In the genomic region with DNA sequence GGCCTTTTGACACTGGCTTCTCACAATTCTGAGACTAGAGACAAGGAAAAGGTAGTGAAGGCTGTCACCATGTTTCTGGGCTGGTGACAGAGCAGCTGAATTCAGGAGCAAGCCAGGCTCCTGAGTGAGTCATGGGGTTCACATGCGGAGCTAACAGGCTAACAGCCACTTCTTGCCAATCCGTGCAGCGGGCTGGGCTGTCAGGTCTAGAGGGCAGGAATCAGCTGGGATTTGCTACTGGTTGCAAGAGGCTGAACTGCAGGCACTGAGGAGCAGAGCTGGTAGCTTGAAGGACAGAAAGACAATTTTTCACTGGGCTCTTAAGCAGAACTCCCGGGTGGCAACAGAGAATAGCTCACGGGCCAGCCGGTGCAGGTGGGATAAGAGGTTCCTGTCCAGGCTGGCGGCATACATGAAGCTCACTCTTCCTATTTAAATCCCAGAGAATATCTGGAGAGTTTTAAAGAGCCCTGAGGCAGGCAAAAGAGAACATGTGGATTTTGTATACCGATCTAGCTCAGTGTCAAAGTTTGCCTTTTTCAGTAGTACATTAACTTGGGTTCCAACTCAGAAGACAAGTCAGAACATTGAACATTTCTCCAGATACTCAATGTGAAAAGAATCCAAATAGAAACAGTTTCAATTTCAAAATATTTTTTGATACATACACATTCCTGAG, we compare ENCODE assay signal across 11 cellular contexts. TPM values are rescaled to one million over a fixed set of nuclear protein-coding genes. Genes with fewer than 3 reads are reported as not detected.
A peak's percentile ranks its signal among the peaks of the same experiment; 100 is the strongest.
DNase-seq lines count a peak whose midpoint lies in the region; ATAC-seq and TF ChIP-seq lines count a peak whose summit lies in the region.
"Had no signal": no experiment of that assay in that cellular context is flagged by ENCODE, and none has a peak within 500 bp of the region (broad histone marks: within the 10 kb centered on the region; RNA-seq: fewer than 3 reads in every experiment).

No MANE protein-coding gene starts in this region.

- intact Hi-C loops in CD8-positive, alpha-beta T cell (cut with DNase I, micrococcal nuclease): no loop called here
- intact Hi-C loops in activated CD4-positive, alpha-beta T cell treated with anti-CD3 and anti-CD28 coated beads for 36 hours (cut with DNase I, micrococcal nuclease): loop anchor here in 1 of 2 experiments (10.0 kb wide), 1 partner anchor 1302 kb away; no protein-coding TSS in a partner anchor

- H3K9me3 Mint-ChIP-seq in endodermal cell: no peaks in the 10 kb centered on the region
- no peaks in the 10 kb centered on the region for H3K9me3 Mint-ChIP-seq in CD8-positive, alpha-beta T cell
- H3K9me3 Mint-ChIP-seq in activated CD4-positive, alpha-beta T cell treated with anti-CD3 and anti-CD28 coated beads for 36 hours (ENCODE audit: low read depth): no peaks in the 10 kb centered on the region
- H3K9me3 Mint-ChIP-seq: activated naive CD8-positive, alpha-beta T cell treated with anti-CD3 and anti-CD28 coated beads for 36 hours; stimulated activated naive B cell treated with anti-CD40 and anti-IgM and Interleukin-4, amounts not matched to agents 10 μg/mL and 1 μg/mL and 100 μg/mL, for 72 hours had no signal

- no peak overlapping the region for H3K27ac Mint-ChIP-seq in endodermal cell
- H3K27ac Mint-ChIP-seq in CD8-positive, alpha-beta T cell: no peak overlapping the region
- no peak overlapping the region for H3K27ac Mint-ChIP-seq in activated CD4-positive, alpha-beta T cell treated with anti-CD3 and anti-CD28 coated beads for 36 hours
- H3K27ac Mint-ChIP-seq: activated naive CD8-positive, alpha-beta T cell treated with anti-CD3 and anti-CD28 coated beads for 36 hours; stimulated activated naive B cell treated with anti-CD40 and anti-IgM and Interleukin-4, amounts not matched to agents 10 μg/mL and 1 μg/mL and 100 μg/mL, for 72 hours had no signal

- peak; percentile 62 to 76 for TF ChIP-seq RAD21 in liver (IDR thresholded peaks at IDR 0.05)

- H3K9ac ChIP-seq in endodermal cell (ENCODE audit: extremely low read depth, low read length, poor library complexity, severe bottlenecking) (no peak overlapping the region), liver (ENCODE audit: low read depth in 1 of 2, low read length in 2 of 2) (peak overlapping the region in 1 of 2 donors; percentile 46)

- no peak overlapping the region for H3K4me3 ChIP-seq in endodermal cell (ENCODE audit: low read length)
- H3K4me3 ChIP-seq in liver (ENCODE audit: low read depth in 1 of 3, low read length in 3 of 3): peak overlapping the region; percentile 46 to 74 (median 66)
- peak overlapping the region in 1 of 4 donors; percentile 25 for H3K4me3 ChIP-seq in tibial nerve
- no peak overlapping the region for H3K4me3 ChIP-seq in CD8-positive, alpha-beta T cell (ENCODE audit: low read depth, low read length)
- H3K4me3 ChIP-seq: SJCRH30 had no signal

- DNase-seq in NCI-H460 (ENCODE audit: extremely low read depth, low read depth) (peak; percentile 44), endodermal cell (peak; percentile 83), tibial nerve (ENCODE audit: low spot score in 2 of 2) (peak; percentile 25 to 49), NCI-H1694 treated with DMSO at 0.1 percent for 48 hours (lab: John Stamatoyannopoulos, UW) (no peak)
- DNase-seq in CD8-positive, alpha-beta T cell: no peak
- no peak for DNase-seq in activated CD4-positive, alpha-beta T cell treated with anti-CD3 and anti-CD28 coated beads for 36 hours
- DNase-seq: activated naive CD8-positive, alpha-beta T cell treated with anti-CD3 and anti-CD28 coated beads for 36 hours; stimulated activated naive B cell treated with anti-CD40 and anti-IgM and Interleukin-4, amounts not matched to agents 10 μg/mL and 1 μg/mL and 100 μg/mL, for 72 hours had no signal

- no peak for ATAC-seq in GM19463 (IDR thresholded peaks at IDR 0.05; ENCODE audit: unreplicated experiment)
- ATAC-seq in CD8-positive, alpha-beta T cell: no peak
- no peak for ATAC-seq in activated CD4-positive, alpha-beta T cell treated with anti-CD3 and anti-CD28 coated beads for 36 hours
- ATAC-seq: stimulated activated naive B cell treated with anti-CD40 and anti-IgM and Interleukin-4, amounts not matched to agents 10 μg/mL and 1 μg/mL and 100 μg/mL, for 72 hours had no signal

- peaks cover 74% of the 10 kb centered on the region for H3K27me3 ChIP-seq in endodermal cell (ENCODE audit: control insufficient read depth, insufficient read depth, low read length, poor library complexity, severe bottlenecking)
- no peaks in the 10 kb centered on the region for H3K27me3 ChIP-seq in liver (ENCODE audit: control insufficient read depth in 4 of 4, insufficient read depth in 4 of 4, low read length in 3 of 4)
- H3K27me3 ChIP-seq in tibial nerve: no peaks in the 10 kb centered on the region
- no peaks in the 10 kb centered on the region for H3K27me3 ChIP-seq in CD8-positive, alpha-beta T cell (ENCODE audit: insufficient read depth, low read length)

- TF ChIP-seq CTCF in endodermal cell (conservative IDR thresholded peaks at IDR 0.05) (no peak), liver (IDR thresholded peaks at IDR 0.05; ENCODE audit: low read depth, low read length, missing input control) (peak; percentile 15), tibial nerve (IDR thresholded peaks at IDR 0.05) (no peak)
- no peak for TF ChIP-seq CTCF in CD8-positive, alpha-beta T cell (IDR thresholded peaks at IDR 0.05)

- 73 to 75% methylated on average over 3 to 8 of the region's 8 CpGs for WGBS in endodermal cell (ENCODE audit: insufficient coverage in 1 of 2, insufficient read length in 1 of 2), 2 experiments
- 29% methylated on average over 8 of the region's 8 CpGs for WGBS in liver
- 51 to 55% methylated on average over 8 of the region's 8 CpGs for WGBS in tibial nerve, 2 donors

- H3K36me3 ChIP-seq in endodermal cell (ENCODE audit: control insufficient read depth, insufficient read depth, low read length): no peaks in the 10 kb centered on the region
- H3K36me3 ChIP-seq in liver (ENCODE audit: control insufficient read depth in 4 of 4, insufficient read depth in 3 of 4, low read depth in 1 of 4, low read length in 3 of 4): no peaks in the 10 kb centered on the region
- no peaks in the 10 kb centered on the region for H3K36me3 ChIP-seq in tibial nerve
- H3K36me3 ChIP-seq in CD8-positive, alpha-beta T cell (ENCODE audit: insufficient read depth, low read length): no peaks in the 10 kb centered on the region
- H3K36me3 ChIP-seq: SJCRH30 had no signal

- peaks cover 6% of the 10 kb centered on the region for H3K4me1 ChIP-seq in endodermal cell (ENCODE audit: control insufficient read depth, insufficient read depth, low read length)
- H3K4me1 ChIP-seq in liver (ENCODE audit: control insufficient read depth in 4 of 4, insufficient read depth in 4 of 4, low read length in 3 of 4): peaks cover 0 to 17% (median 8%) of the 10 kb centered on the region in 4 donors
- peaks cover 0 to 12% (median 3%) of the 10 kb centered on the region in 4 donors for H3K4me1 ChIP-seq in tibial nerve
- no peaks in the 10 kb centered on the region for H3K4me1 ChIP-seq in CD8-positive, alpha-beta T cell (ENCODE audit: insufficient read depth, low read length)
- H3K4me1 ChIP-seq: SJCRH30 had no signal

- H3K4me1 Mint-ChIP-seq in endodermal cell: peaks cover 44% of the 10 kb centered on the region
- no peaks in the 10 kb centered on the region for H3K4me1 Mint-ChIP-seq in CD8-positive, alpha-beta T cell (ENCODE audit: low read depth)
- H3K4me1 Mint-ChIP-seq in activated CD4-positive, alpha-beta T cell treated with anti-CD3 and anti-CD28 coated beads for 36 hours: no peaks in the 10 kb centered on the region
- H3K4me1 Mint-ChIP-seq: activated naive CD8-positive, alpha-beta T cell treated with anti-CD3 and anti-CD28 coated beads for 36 hours; stimulated activated naive B cell treated with anti-CD40 and anti-IgM and Interleukin-4, amounts not matched to agents 10 μg/mL and 1 μg/mL and 100 μg/mL, for 72 hours had no signal

- H3K36me3 Mint-ChIP-seq in endodermal cell (ENCODE audit: low read depth): no peaks in the 10 kb centered on the region
- no peaks in the 10 kb centered on the region for H3K36me3 Mint-ChIP-seq in CD8-positive, alpha-beta T cell
- H3K36me3 Mint-ChIP-seq in activated CD4-positive, alpha-beta T cell treated with anti-CD3 and anti-CD28 coated beads for 36 hours (ENCODE audit: low read depth): no peaks in the 10 kb centered on the region
- H3K36me3 Mint-ChIP-seq: activated naive CD8-positive, alpha-beta T cell treated with anti-CD3 and anti-CD28 coated beads for 36 hours; stimulated activated naive B cell treated with anti-CD40 and anti-IgM and Interleukin-4, amounts not matched to agents 10 μg/mL and 1 μg/mL and 100 μg/mL, for 72 hours had no signal

- H3K27ac ChIP-seq in endodermal cell (ENCODE audit: low read depth, low read length) (no peak overlapping the region), liver (ENCODE audit: low read depth in 1 of 2, low read length in 2 of 2) (peak overlapping the region; percentile 40 to 44), tibial nerve (peak overlapping the region in 2 of 4 donors; percentile 39 to 58)
- no peak overlapping the region for H3K27ac ChIP-seq in CD8-positive, alpha-beta T cell (ENCODE audit: low read depth, low read length)
- H3K27ac ChIP-seq: SJCRH30 had no signal

- POLR2A ChIA-PET in CD8-positive, alpha-beta T cell (lab: Charles Lee): no interaction called here
- POLR2A ChIA-PET in activated CD4-positive, alpha-beta T cell treated with anti-CD3 and anti-CD28 coated beads for 36 hours (lab: Charles Lee): no interaction called here

- peaks cover 71% of the 10 kb centered on the region for H3K27me3 Mint-ChIP-seq in endodermal cell (ENCODE audit: insufficient read depth)
- H3K27me3 Mint-ChIP-seq in CD8-positive, alpha-beta T cell (ENCODE audit: low read depth): peaks cover 20% of the 10 kb centered on the region
- peaks cover 22% of the 10 kb centered on the region for H3K27me3 Mint-ChIP-seq in activated CD4-positive, alpha-beta T cell treated with anti-CD3 and anti-CD28 coated beads for 36 hours

- peak in 1 of 2 donors; percentile 10 for TF ChIP-seq EP300 in tibial nerve (IDR thresholded peaks at IDR 0.05)

- CTCF ChIA-PET in CD8-positive, alpha-beta T cell (lab: Charles Lee): interaction anchor here (1.7 kb wide), 1 partner anchor 9 kb away, joined by 3 read pairs; no protein-coding TSS in a partner anchor
- CTCF ChIA-PET in activated CD4-positive, alpha-beta T cell treated with anti-CD3 and anti-CD28 coated beads for 36 hours (lab: Charles Lee): no interaction called here

- H3K4me3 Mint-ChIP-seq in endodermal cell: no peak overlapping the region
- no peak overlapping the region for H3K4me3 Mint-ChIP-seq in CD8-positive, alpha-beta T cell
- no peak overlapping the region for H3K4me3 Mint-ChIP-seq in activated CD4-positive, alpha-beta T cell treated with anti-CD3 and anti-CD28 coated beads for 36 hours
- H3K4me3 Mint-ChIP-seq: activated naive CD8-positive, alpha-beta T cell treated with anti-CD3 and anti-CD28 coated beads for 36 hours; stimulated activated naive B cell treated with anti-CD40 and anti-IgM and Interleukin-4, amounts not matched to agents 10 μg/mL and 1 μg/mL and 100 μg/mL, for 72 hours had no signal

- no peak for TF ChIP-seq POLR2A in tibial nerve (IDR thresholded peaks at IDR 0.05)

- no peaks in the 10 kb centered on the region for H3K9me3 ChIP-seq in endodermal cell (ENCODE audit: control insufficient read depth, low read length)
- no peaks in the 10 kb centered on the region for H3K9me3 ChIP-seq in liver (ENCODE audit: control insufficient read depth in 4 of 4, low read length in 3 of 4)
- H3K9me3 ChIP-seq in tibial nerve: no peaks in the 10 kb centered on the region
- H3K9me3 ChIP-seq in CD8-positive, alpha-beta T cell (ENCODE audit: low read length): no peaks in the 10 kb centered on the region
- H3K9me3 ChIP-seq: SJCRH30 had no signal

RNA-seq across cellular contexts. Expression of a gene that starts 1.2 kb away (rescaled TPM):
- total RNA-seq in NCI-H460 (2014; rRNA removed; shearing (Covaris generic)): 10.0 and 10.5 TPM in 2 replicates
- polyA plus RNA-seq in NCI-H460 (2014; cell fraction: nucleus; rRNA removed): 4.2 and 7.7 TPM in 2 replicates
- total RNA-seq in endodermal cell (under 1 TPM; 0.58 to 0.92 TPM), liver (1 to 10 TPM; 2.7 to 2.8 TPM), tibial nerve (10 to 100 TPM in 1 of 4 donors, 1 to 10 TPM in 3; 2.7 to 11.7 (median 5.6) TPM)
- 10.9 TPM for polyA plus RNA-seq in endodermal cell (2013, experiment 1 of 2)
- 10.6 TPM for polyA plus RNA-seq in endodermal cell (2013, experiment 2 of 2)
- 1 to 10 TPM in 1 of 2 donors, under 1 TPM in 1; 0.57 to 2.2 TPM for polyA plus RNA-seq in liver
- not detected for total RNA-seq in CD8-positive, alpha-beta T cell
- not detected for total RNA-seq in activated CD4-positive, alpha-beta T cell treated with anti-CD3 and anti-CD28 coated beads for 36 hours
- total RNA-seq: activated naive CD8-positive, alpha-beta T cell treated with anti-CD3 and anti-CD28 coated beads for 36 hours; SJCRH30 had no signal

Comparison
In these comparisons a context has a peak if more than half of its experiments do, and no peak if none do; other contexts are left out.
1. DNase-seq: peak in NCI-H460 (single experiment), endodermal cell (single experiment) and tibial nerve (2 of 2); none in NCI-H1694 treated with DMSO at 0.1 percent for 48 hours (single experiment), CD8-positive, alpha-beta T cell (0 of 7) and activated CD4-positive, alpha-beta T cell treated with anti-CD3 and anti-CD28 coated beads for 36 hours (single experiment).
2. H3K27ac ChIP-seq: peak in liver (2 of 2); none in endodermal cell (single experiment) and CD8-positive, alpha-beta T cell (single experiment).
3. H3K4me3 ChIP-seq: peak in liver (3 of 3); none in endodermal cell (single experiment) and CD8-positive, alpha-beta T cell (single experiment).